ENCODE assay signal across 8 cellular contexts in the genomic region with DNA sequence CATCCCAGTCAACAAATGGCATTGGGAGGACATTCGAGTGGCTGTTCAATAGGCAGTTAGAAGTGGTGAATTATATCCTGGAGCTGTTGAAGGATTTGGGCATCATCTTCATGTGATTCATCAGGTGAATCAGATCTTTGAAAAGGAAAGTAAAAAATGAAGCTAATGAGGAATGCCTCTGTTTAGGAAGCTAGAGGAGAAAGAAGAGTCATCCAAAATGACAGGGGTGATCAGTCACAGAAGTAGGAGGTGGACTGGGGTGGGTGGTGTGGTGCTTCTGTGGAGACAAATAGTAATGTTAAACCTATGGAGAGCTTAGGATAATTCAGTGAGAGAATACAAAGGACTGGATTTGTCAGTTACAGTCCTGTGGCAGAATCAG. TPM values are rescaled to one million over a fixed set of nuclear protein-coding genes. Genes with fewer than 3 reads are reported as not detected.
DNase-seq lines count a peak whose midpoint lies in the region; ATAC-seq, FAIRE-seq and TF ChIP-seq lines count a peak whose summit lies in the region.
"Had no signal": no experiment of that assay in that cellular context is flagged by ENCODE, and none has a peak within 500 bp of the region (broad histone marks: within the 10 kb centered on the region; RNA-seq: fewer than 3 reads in every experiment).

No MANE protein-coding gene starts in this region.

- H3K4me1 Mint-ChIP-seq in astrocyte (ENCODE audit: low read depth, unreplicated experiment): peaks cover 29% of the 10 kb centered on the region

- peaks cover 21% of the 10 kb centered on the region; the same call in 1 of the 2 replicates for H4K20me1 ChIP-seq in IMR-90 (ENCODE audit: insufficient read depth, low read length)
- H4K20me1 ChIP-seq in astrocyte (ENCODE audit: insufficient read depth, low read length): peaks cover 31% of the 10 kb centered on the region

- peaks cover 6% of the 10 kb centered on the region for H3K4me1 ChIP-seq in IMR-90 (ENCODE audit: control insufficient read depth, insufficient read depth, low read length)
- peaks cover 25% of the 10 kb centered on the region for H3K4me1 ChIP-seq in astrocyte (ENCODE audit: insufficient read depth, low read length)
- peaks cover 20 to 44% of the 10 kb centered on the region in 2 donors for H3K4me1 ChIP-seq in mucosa of rectum (ENCODE audit: control insufficient read depth in 2 of 2, insufficient read depth in 2 of 2, low read length in 2 of 2)

- no peak overlapping the region for H3K4me3 ChIP-seq in IMR-90 (ENCODE audit: insufficient read depth, low read depth, low read length)
- no peak overlapping the region for H3K4me3 ChIP-seq in astrocyte (ENCODE audit: insufficient read depth, low read depth, low read length)
- H3K4me3 ChIP-seq in mucosa of rectum (ENCODE audit: low read length in 2 of 2): peak overlapping the region in 1 of 2 donors; percentile 20

- H2AK9ac ChIP-seq in IMR-90 (replicated peaks; ENCODE audit: low read depth, low read length, poor library complexity): no peak overlapping the region

- H3K9ac ChIP-seq in IMR-90 (ENCODE audit: low read depth, low read length) (no peak overlapping the region), astrocyte (ENCODE audit: low read length) (no peak overlapping the region), mucosa of rectum (ENCODE audit: low read depth in 1 of 2, low read length in 2 of 2) (peak overlapping the region in 1 of 2 donors; percentile 15)

- no peak overlapping the region for H3K18ac ChIP-seq in IMR-90 (ENCODE audit: low read depth, low read length)

- H3K4me3 Mint-ChIP-seq in astrocyte (ENCODE audit: unreplicated experiment): peak overlapping the region; percentile 47

- in situ Hi-C loops in Caki2 (cut with HindIII; ENCODE audit: low pct_unique_long_range_greater_than_20kb, low sequenced_read_pairs) (no loop called here), IMR-90 (cut with MboI; ENCODE audit: low sequenced_read_pairs) (loop anchor here (10.0 kb wide), 1 partner anchor 57 kb away; no protein-coding TSS in a partner anchor)

- ATAC-seq in IMR-90 (ENCODE audit: low read depth) (peak; percentile 55), GM21423 (IDR thresholded peaks at IDR 0.05; ENCODE audit: unreplicated experiment) (no peak)

- TF ChIP-seq CTCF in IMR-90 (conservative IDR thresholded peaks at IDR 0.05; ENCODE audit: low read depth, low read length) (no peak), astrocyte (IDR thresholded peaks at IDR 0.05; ENCODE audit: insufficient read depth, low read depth, low read length) (no peak)

- H4K91ac ChIP-seq in IMR-90 (ENCODE audit: insufficient read depth, low read depth, low read length): no peak overlapping the region

- H2BK5ac ChIP-seq in IMR-90 (ENCODE audit: low read depth, low read length, poor library complexity, severe bottlenecking): no peak overlapping the region

- H3K79me1 ChIP-seq in IMR-90 (ENCODE audit: low read depth in 1 of 2, low read length in 2 of 2): peaks cover 15 to 59% of the 10 kb centered on the region in 2 experiments

- POLR2A ChIA-PET in IMR-90 (lab: Charles Lee; ENCODE audit: unreplicated experiment): no interaction called here

- H3K27me3 ChIP-seq in IMR-90 (ENCODE audit: control insufficient read depth, insufficient read depth, low read length) (no peaks in the 10 kb centered on the region), astrocyte (ENCODE audit: insufficient read depth, low read length) (no peaks in the 10 kb centered on the region), mucosa of rectum (ENCODE audit: control insufficient read depth in 2 of 2, insufficient read depth in 2 of 2, low read length in 2 of 2) (no peaks in the 10 kb centered on the region)

- H3K36me3 Mint-ChIP-seq in astrocyte (ENCODE audit: low read depth, unreplicated experiment): no peaks in the 10 kb centered on the region

- H3K23ac ChIP-seq in IMR-90 (ENCODE audit: low read depth, low read length): no peak overlapping the region

- H3K27me3 Mint-ChIP-seq in astrocyte (ENCODE audit: low read depth, unreplicated experiment): no peaks in the 10 kb centered on the region

- no peak overlapping the region for H2AK5ac ChIP-seq in IMR-90 (ENCODE audit: low read depth, low read length)

- no peak for TF ChIP-seq POLR2A in IMR-90 (IDR thresholded peaks at IDR 0.05; ENCODE audit: low read depth, low read length)

- H3K9me3 ChIP-seq in IMR-90 (ENCODE audit: control insufficient read depth, insufficient read depth, low read length) (no peaks in the 10 kb centered on the region), astrocyte (ENCODE audit: insufficient read depth, low read depth, low read length) (no peaks in the 10 kb centered on the region), mucosa of rectum (ENCODE audit: control insufficient read depth in 2 of 2, low read length in 2 of 2) (no peaks in the 10 kb centered on the region)

- H3K79me2 ChIP-seq in astrocyte (ENCODE audit: insufficient read depth, low read length): peaks cover 67% of the 10 kb centered on the region

- H3K36me3 ChIP-seq in IMR-90 (ENCODE audit: control insufficient read depth, insufficient read depth, low read length) (no peaks in the 10 kb centered on the region), astrocyte (ENCODE audit: insufficient read depth, low read length) (no peaks in the 10 kb centered on the region), mucosa of rectum (ENCODE audit: control insufficient read depth in 2 of 2, insufficient read depth in 2 of 2, low read length in 2 of 2) (no peaks in the 10 kb centered on the region)

- dilution Hi-C loops in IMR-90 (cut with HindIII; ENCODE audit: low sequenced_read_pairs, unreplicated experiment): no loop called here

- peaks cover 4% of the 10 kb centered on the region for H3K9me1 ChIP-seq in IMR-90 (ENCODE audit: insufficient read depth, low read length)

- no peak overlapping the region for H3K56ac ChIP-seq in IMR-90 (ENCODE audit: extremely low read depth, insufficient read depth, low read length)

- H3K27ac Mint-ChIP-seq in astrocyte (ENCODE audit: unreplicated experiment): peak overlapping the region; percentile 34

- H3K4me2 ChIP-seq in IMR-90 (ENCODE audit: low read depth, low read length): peak overlapping the region; percentile 52; the same call in 1 of the 2 replicates
- peak overlapping the region; percentile 59 for H3K4me2 ChIP-seq in astrocyte (ENCODE audit: low read length)

- no peak overlapping the region for H2BK15ac ChIP-seq in IMR-90 (ENCODE audit: low read depth, low read length)

- H4K8ac ChIP-seq in IMR-90 (ENCODE audit: low read depth in 2 of 2, low read length in 2 of 2): no peak overlapping the region

- CTCF ChIA-PET in IMR-90 (lab: Yijun Ruan, JAX): interaction anchor here (0.7 kb wide), 1 partner anchor 35 kb away, joined by 4 read pairs; no protein-coding TSS in a partner anchor

- no peaks in the 10 kb centered on the region for H3K9me3 Mint-ChIP-seq in astrocyte (ENCODE audit: unreplicated experiment)

- H3K4ac ChIP-seq in IMR-90 (ENCODE audit: low read depth, low read length): no peak overlapping the region

- H2BK120ac ChIP-seq in IMR-90 (ENCODE audit: low read depth, low read length): no peak overlapping the region

- H3K27ac ChIP-seq in IMR-90 (ENCODE audit: insufficient read depth, low read length) (no peak overlapping the region), astrocyte (ENCODE audit: low read depth, low read length) (peak overlapping the region; percentile 13), mucosa of rectum (ENCODE audit: low read depth in 2 of 2, low read length in 2 of 2) (peak overlapping the region; percentile 3 to 61)

- H2AFZ ChIP-seq in IMR-90 (replicated peaks; ENCODE audit: low read length, poor library complexity) (no peak overlapping the region), astrocyte (ENCODE audit: low read depth, low read length) (no peak overlapping the region)

- DNase-seq in Caki2 (ENCODE audit: low read depth): peak; percentile 80
- DNase-seq in IMR-90: peak; percentile 85
- peak; percentile 83 for DNase-seq in astrocyte (ENCODE audit: low read depth)
- no peak for DNase-seq in iPS-NIHi7 (ENCODE audit: extremely low spot score)
- no peak for DNase-seq in globus pallidus (ENCODE audit: low spot score)

- no TSS peak for BruUV-seq in IMR-90 (replicated peaks; lab: Mats Ljungman, UMichigan)

- intact Hi-C loops in IMR-90 (cut with micrococcal nuclease): no loop called here

- H3K14ac ChIP-seq in IMR-90 (replicated peaks; ENCODE audit: low read depth, low read length): no peak overlapping the region

- no peak overlapping the region for H4K5ac ChIP-seq in IMR-90 (ENCODE audit: low read depth, low read length)

- no peak for TF ChIP-seq RAD21 in IMR-90 (IDR thresholded peaks at IDR 0.05; ENCODE audit: low read length)

- 44% methylated on average over 1 of the region's 1 CpG; no CpG with 5 or more reads in 1 of the 2 experiments for WGBS in IMR-90 (ENCODE audit: extremely low coverage in 2 of 2, insufficient read length in 1 of 2), 2 experiments

- no peak overlapping the region for H2BK20ac ChIP-seq in IMR-90 (ENCODE audit: low read depth, low read length)

- no peak for FAIRE-seq in astrocyte (lab: Jason Lieb, UNC)
- FAIRE-seq: endometrium had no signal

TF ChIP-seq in IMR-90, 13 proteins besides CTCF, POLR2A, EP300 and RAD21:
- TF ChIP-seq CHD1 (IDR thresholded peaks at IDR 0.05; ENCODE audit: low read depth, low read length) (no peak), FOS (IDR thresholded peaks at IDR 0.05; ENCODE audit: low read depth, low read length) (peak; percentile 60), CEBPB (IDR thresholded peaks at IDR 0.05; ENCODE audit: low read depth, low read length) (no peak), BHLHE40 (IDR thresholded peaks at IDR 0.05; ENCODE audit: low read depth, low read length) (no peak)
- TF ChIP-seq, protein P1, sequence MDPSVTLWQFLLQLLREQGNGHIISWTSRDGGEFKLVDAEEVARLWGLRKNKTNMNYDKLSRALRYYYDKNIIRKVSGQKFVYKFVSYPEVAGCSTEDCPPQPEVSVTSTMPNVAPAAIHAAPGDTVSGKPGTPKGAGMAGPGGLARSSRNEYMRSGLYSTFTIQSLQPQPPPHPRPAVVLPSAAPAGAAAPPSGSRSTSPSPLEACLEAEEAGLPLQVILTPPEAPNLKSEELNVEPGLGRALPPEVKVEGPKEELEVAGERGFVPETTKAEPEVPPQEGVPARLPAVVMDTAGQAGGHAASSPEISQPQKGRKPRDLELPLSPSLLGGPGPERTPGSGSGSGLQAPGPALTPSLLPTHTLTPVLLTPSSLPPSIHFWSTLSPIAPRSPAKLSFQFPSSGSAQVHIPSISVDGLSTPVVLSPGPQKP (IDR thresholded peaks at IDR 0.05; ENCODE audit: borderline replicate concordance, low read depth, low read length): no peak

RNA-seq across cellular contexts. Expression of a gene that starts 32.7 kb away (rescaled TPM):
- total RNA-seq in Caki2 (2014; rRNA removed; shearing (Covaris generic); ENCODE audit: low replicate concordance): 3.6 and 4.7 TPM in 2 replicates
- total RNA-seq in IMR-90 (2012; rRNA removed): 12.9 and 13.9 TPM in 2 replicates
- 6.8 and 7.7 TPM in 2 replicates for polyA plus RNA-seq in IMR-90 (2012; rRNA removed)
- polyA plus RNA-seq in IMR-90 (2012; cell fraction: cytosol; rRNA removed): 4.1 and 4.4 TPM in 2 replicates
- polyA plus RNA-seq in IMR-90 (2012; cell fraction: nucleus; rRNA removed; ENCODE audit: low replicate concordance): 6.4 and 11.5 TPM in 2 replicates
- total RNA-seq in astrocyte: 53.2 and 57.4 TPM in 2 replicates

Comparison
In these comparisons a context has a peak if more than half of its experiments do, and no peak if none do; other contexts are left out.
1. DNase-seq: peak in Caki2 (single experiment), IMR-90 (single experiment) and astrocyte (single experiment); none in iPS-NIHi7 (single experiment) and globus pallidus (single experiment).